ENCODE assay signal across 9 cellular contexts in genomic region chr9:96317335-96317980, GRCh38. TPM values are rescaled to one million over a fixed set of nuclear protein-coding genes. Genes with fewer than 3 reads are reported as not detected.
DNase-seq lines count a peak whose midpoint lies in the region; ATAC-seq and TF ChIP-seq lines count a peak whose summit lies in the region.
"Had no signal": no experiment of that assay in that cellular context is flagged by ENCODE, and none has a peak within 500 bp of the region (broad histone marks: within the 10 kb centered on the region; RNA-seq: fewer than 3 reads in every experiment).

No MANE protein-coding gene starts in this region.

- ATAC-seq in GM21367 (IDR thresholded peaks at IDR 0.05; ENCODE audit: unreplicated experiment), result no peak

- no peak overlapping the region for H3K9ac ChIP-seq in neural progenitor cell

- no peaks in the 10 kb centered on the region for H4K20me1 ChIP-seq in neural progenitor cell (ENCODE audit: low read depth)

- no peak overlapping the region for H3K4me2 ChIP-seq in neural progenitor cell

- H3K79me2 ChIP-seq in neural progenitor cell (ENCODE audit: low read depth), result no peaks in the 10 kb centered on the region

- DNase-seq in AG08395 (ENCODE audit: low spot score), result peak; percentile 79
- peak; percentile 2 for DNase-seq in NCI-H82 treated with DMSO at 0.1 percent for 48 hours (lab: John Stamatoyannopoulos, UW; ENCODE audit: unreplicated experiment)
- peak; percentile 15 for DNase-seq in activated T-cell treated with anti-CD3 and anti-CD28 coated beads for 48 hours (ENCODE audit: low read depth)
- peak; percentile 80 for DNase-seq in fibroblast of peridontal ligament (ENCODE audit: extremely low read depth)
- DNase-seq in neural progenitor cell (ENCODE audit: low spot score), result peak; percentile 73
- DNase-seq in tibial nerve (ENCODE audit: low spot score in 2 of 2), result peak; percentile 57 to 61

- peak overlapping the region; percentile 59 for H3K27ac Mint-ChIP-seq in neural progenitor cell

- H3K36me3 Mint-ChIP-seq in neural progenitor cell, result no peaks in the 10 kb centered on the region

- WGBS in tibial nerve, 2 donors, result 53 to 56% methylated on average over 9 of the region's 9 CpGs

- H3K27ac ChIP-seq in neural progenitor cell (no peak overlapping the region), tibial nerve (no peak overlapping the region)

- TF ChIP-seq CTCF in GM12874 (IDR thresholded peaks at IDR 0.05; ENCODE audit: insufficient read depth, low read depth, low read length) (peak; percentile 73; the same call in 1 of the 2 replicates), neural progenitor cell (IDR thresholded peaks at IDR 0.05) (peak; percentile 95), tibial nerve (IDR thresholded peaks at IDR 0.05) (peak; percentile 64 to 88 (median 84))

- peaks cover 5% of the 10 kb centered on the region for H3K27me3 Mint-ChIP-seq in neural progenitor cell (ENCODE audit: insufficient read depth, low read depth)

- TF ChIP-seq EP300 in tibial nerve (IDR thresholded peaks at IDR 0.05), result peak; percentile 18 to 35

- no peak overlapping the region for H2AFZ ChIP-seq in neural progenitor cell (replicated peaks)

- H3F3A ChIP-seq in neural progenitor cell (ENCODE audit: low read depth), result peaks cover 11% of the 10 kb centered on the region

- H3K4me3 ChIP-seq in neural progenitor cell (no peak overlapping the region), tibial nerve (no peak overlapping the region)

- peaks cover 13% of the 10 kb centered on the region for H3K4me1 ChIP-seq in neural progenitor cell
- H3K4me1 ChIP-seq in tibial nerve, result peaks cover 0 to 5% (median 2%) of the 10 kb centered on the region in 4 donors

- no peaks in the 10 kb centered on the region for H3K36me3 ChIP-seq in neural progenitor cell
- H3K36me3 ChIP-seq in tibial nerve, result peaks cover 0 to 56% (median 6%) of the 10 kb centered on the region in 3 donors

- H3K4me3 Mint-ChIP-seq in neural progenitor cell, result no peak overlapping the region

- H3K9me3 Mint-ChIP-seq in neural progenitor cell, result peaks cover 9% of the 10 kb centered on the region

- H3K9me3 ChIP-seq in neural progenitor cell (ENCODE audit: low read depth), result no peaks in the 10 kb centered on the region
- H3K9me3 ChIP-seq in tibial nerve, result peaks cover 0 to 13% (median 0%) of the 10 kb centered on the region in 4 donors

- H3K27me3 ChIP-seq in neural progenitor cell, result no peaks in the 10 kb centered on the region
- H3K27me3 ChIP-seq in tibial nerve, result no peaks in the 10 kb centered on the region

- peaks cover 18% of the 10 kb centered on the region for H3K4me1 Mint-ChIP-seq in neural progenitor cell

- no peak for TF ChIP-seq POLR2A in tibial nerve (IDR thresholded peaks at IDR 0.05)

RNA-seq across cellular contexts. Expression of gene HSD17B3, which starts 15.5 kb away (rescaled TPM):
- total RNA-seq in neural progenitor cell (ENCODE audit: low replicate concordance), result not detected in 2 replicates
- total RNA-seq in tibial nerve, result 1 to 10 TPM in 2 of 4 donors, under 1 TPM in 2; 0.66 to 6.7 (median 1.1) TPM
- total RNA-seq: urinary bladder had no signal

Comparison
In these comparisons a context has a peak if more than half of its experiments do, and no peak if none do; other contexts are left out.
1. DNase-seq: peak in every context shown above with its lines; median percentile 80 in fibroblast of peridontal ligament; 79 in AG08395; 73 in neural progenitor cell; 59 in tibial nerve; 15 in activated T-cell treated with anti-CD3 and anti-CD28 coated beads for 48 hours; 2 in NCI-H82 treated with DMSO at 0.1 percent for 48 hours.